ENCODE assay signal across 1 cellular context in genomic region chr11:15671216-15671615, GRCh38.
TF ChIP-seq lines count a peak whose summit lies in the region.

No MANE protein-coding gene starts in this region.

TF ChIP-seq in IMR-90, 13 proteins besides CTCF, POLR2A, EP300 and RAD21 (continued from another document):
- TF ChIP-seq MAZ (IDR thresholded peaks at IDR 0.05; ENCODE audit: borderline replicate concordance, low read depth, low read length) (no peak), RCOR1 (IDR thresholded peaks at IDR 0.05; ENCODE audit: insufficient replicate concordance, low read length) (no peak), CHD1 (IDR thresholded peaks at IDR 0.05; ENCODE audit: low read depth, low read length) (no peak), FOS (IDR thresholded peaks at IDR 0.05; ENCODE audit: low read depth, low read length) (no peak), CEBPB (IDR thresholded peaks at IDR 0.05; ENCODE audit: low read depth, low read length) (no peak), BHLHE40 (IDR thresholded peaks at IDR 0.05; ENCODE audit: low read depth, low read length) (no peak), MXI1 (IDR thresholded peaks at IDR 0.05; ENCODE audit: borderline replicate concordance, low read depth, low read length) (no peak), NFE2L2 (IDR thresholded peaks at IDR 0.05; ENCODE audit: low read depth, low read length) (no peak)
